In genomic region chr18:79556829-79557585, GRCh38 we compare ENCODE assay signal across 1 cellular context.
TF ChIP-seq lines count a peak whose summit lies in the region.

No MANE protein-coding gene starts in this region.

TF ChIP-seq in HCT116, 20 proteins besides CTCF, POLR2A, EP300 and RAD21 (continued from another document):
- no peak for TF ChIP-seq REST (IDR thresholded peaks at IDR 0.05; ENCODE audit: low read depth)
- no peak for TF ChIP-seq SP1 (IDR thresholded peaks at IDR 0.05; ENCODE audit: low read depth)
TF ChIP-seq in HCT116: peak in this region for 0.
